18 cellular contexts compared by ENCODE assay signal in the genomic region with DNA sequence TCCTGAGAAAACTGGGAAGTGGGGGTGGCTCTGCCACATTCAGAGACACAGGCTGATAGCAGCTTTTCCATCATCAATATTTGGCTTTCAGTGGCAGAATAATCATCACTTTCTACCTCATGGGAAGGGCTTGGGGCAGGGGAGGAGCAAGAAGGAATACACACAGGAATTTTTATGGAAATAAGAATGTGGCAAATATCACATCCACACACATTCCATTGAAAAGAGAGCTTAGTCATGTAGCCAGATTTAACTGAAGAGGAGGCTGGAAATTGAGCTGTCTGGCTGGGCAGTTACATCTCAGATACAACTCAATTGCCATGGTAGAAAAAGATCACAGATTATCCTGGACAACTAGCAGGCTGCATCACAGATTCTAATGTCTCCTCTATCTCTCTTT.
DNase-seq lines count a peak whose midpoint lies in the region; ATAC-seq and TF ChIP-seq lines count a peak whose summit lies in the region.
"Had no signal": no experiment of that assay in that cellular context is flagged by ENCODE, and none has a peak within 500 bp of the region (broad histone marks: within the 10 kb centered on the region; RNA-seq: fewer than 3 reads in every experiment).

No MANE protein-coding gene starts in this region.

- no peaks in the 10 kb centered on the region for H3K79me1 ChIP-seq in H9 (ENCODE audit: insufficient read depth, low read depth, low read length, poor library complexity, severe bottlenecking)

- no peak overlapping the region for H3K4me2 ChIP-seq in H9 (ENCODE audit: insufficient read depth, insufficient read length, low read length)

- H2AK5ac ChIP-seq in H9 (ENCODE audit: insufficient read length, low read length) = no peak overlapping the region

- no peaks in the 10 kb centered on the region for H3K79me2 ChIP-seq in H9 (ENCODE audit: insufficient read depth, low read length)
- H3K79me2 ChIP-seq: parathyroid adenoma had no signal

- TF ChIP-seq CTCF in H9 (conservative IDR thresholded peaks at IDR 0.05) (no peak), prostate gland (IDR thresholded peaks at IDR 0.05) (no peak), GM13976 (IDR thresholded peaks at IDR 0.05; ENCODE audit: borderline replicate concordance, control extremely low read depth, extremely low read depth, insufficient read depth, missing control alignments) (no peak)

- H3K23ac ChIP-seq in H9 (ENCODE audit: insufficient read length, low read depth, low read length) = no peak overlapping the region

- no peak overlapping the region for H3K27ac ChIP-seq in H9 (ENCODE audit: insufficient read length, low read depth, low read length)
- H3K27ac ChIP-seq in prostate gland = no peak overlapping the region
- H3K27ac ChIP-seq: parathyroid adenoma, SJSA1, spleen, testis had no signal

- no peak overlapping the region for H3K4ac ChIP-seq in H9 (ENCODE audit: low read depth, low read length)

- H3K36me3 ChIP-seq in prostate gland = no peaks in the 10 kb centered on the region
- H3K36me3 ChIP-seq: SJSA1, spleen had no signal

- H3K14ac ChIP-seq in H9 (ENCODE audit: insufficient read depth, low read length) = no peak overlapping the region

- H3K9ac ChIP-seq in H9 (ENCODE audit: extremely low read depth, insufficient read length, low read length) = no peak overlapping the region
- H3K9ac ChIP-seq: parathyroid adenoma had no signal

- no peak overlapping the region for H2BK120ac ChIP-seq in H9 (ENCODE audit: low read depth, low read length, poor library complexity, severe bottlenecking)

- H3K36me3 Mint-ChIP-seq in H9 (ENCODE audit: insufficient read depth in 1 of 3, low read depth in 3 of 3) = peaks cover 0 to 11% (median 0%) of the 10 kb centered on the region in 3 experiments; a peak in 4 of 7 replicates
- H3K36me3 Mint-ChIP-seq: activated naive CD8-positive, alpha-beta T cell treated with anti-CD3 and anti-CD28 coated beads for 36 hours had no signal

- H3K9me3 Mint-ChIP-seq in H9 = peaks cover 4 to 10% of the 10 kb centered on the region in 2 experiments; a peak in 3 of 5 replicates

- ATAC-seq in GM19351 (IDR thresholded peaks at IDR 0.05; ENCODE audit: unreplicated experiment) (no peak), GM18498 (IDR thresholded peaks at IDR 0.05; ENCODE audit: unreplicated experiment) (no peak)
- ATAC-seq: left ventricle myocardium superior had no signal

- H3K4me1 Mint-ChIP-seq in H9 = peaks cover 3 to 5% of the 10 kb centered on the region in 2 experiments; a peak in 3 of 4 replicates
- H3K4me1 Mint-ChIP-seq: activated B cell treated with CpG ODN at 0.5 μM for 24 hours; activated naive CD8-positive, alpha-beta T cell treated with anti-CD3 and anti-CD28 coated beads for 36 hours had no signal

- no peaks in the 10 kb centered on the region for H4K20me1 ChIP-seq in H9 (ENCODE audit: control insufficient read depth, insufficient read depth, insufficient read length)

- H3K56ac ChIP-seq in H9 (ENCODE audit: insufficient read length, low read depth, low read length) = no peak overlapping the region

- H3K27me3 ChIP-seq in H9 (ENCODE audit: insufficient read depth, low read length) = no peaks in the 10 kb centered on the region
- H3K27me3 ChIP-seq in prostate gland (replicated peaks; ENCODE audit: insufficient read depth) = no peaks in the 10 kb centered on the region
- H3K27me3 ChIP-seq: SJSA1, spleen, testis had no signal

- H2BK5ac ChIP-seq in H9 (ENCODE audit: insufficient read length, low read length) = no peak overlapping the region

- no peaks in the 10 kb centered on the region for H3K23me2 ChIP-seq in H9 (ENCODE audit: insufficient read length, low read depth, low read length, poor library complexity, severe bottlenecking)

- peak overlapping the region in 2 of 3 experiments; percentile 7 to 40; a peak in 1 of 7 replicates for H3K27ac Mint-ChIP-seq in H9
- H3K27ac Mint-ChIP-seq: activated B cell treated with CpG ODN at 0.5 μM for 24 hours; activated naive CD8-positive, alpha-beta T cell treated with anti-CD3 and anti-CD28 coated beads for 36 hours had no signal

- no peak overlapping the region for H3K4me3 Mint-ChIP-seq in H9
- H3K4me3 Mint-ChIP-seq: activated B cell treated with CpG ODN at 0.5 μM for 24 hours; activated naive CD8-positive, alpha-beta T cell treated with anti-CD3 and anti-CD28 coated beads for 36 hours had no signal

- no peak overlapping the region for H2BK20ac ChIP-seq in H9 (ENCODE audit: low read depth, low read length, poor library complexity, severe bottlenecking)

- H2BK12ac ChIP-seq in H9 (ENCODE audit: insufficient read length, low read depth, low read length) = no peak overlapping the region

- H3K9me3 ChIP-seq in H9 (ENCODE audit: control insufficient read depth, low read depth, low read length) (no peaks in the 10 kb centered on the region), prostate gland (no peaks in the 10 kb centered on the region)
- H3K9me3 ChIP-seq: SJSA1, testis had no signal

- in situ Hi-C loops in GM13976 (cut with MboI; ENCODE audit: low sequenced_read_pairs, unreplicated experiment) = no loop called here

- H3T11ph ChIP-seq in H9 (ENCODE audit: low read length) = no peak overlapping the region

- TF ChIP-seq POLR2A in prostate gland (IDR thresholded peaks at IDR 0.05) = no peak

- H3K27me3 Mint-ChIP-seq in H9 (ENCODE audit: low read depth) = no peaks in the 10 kb centered on the region
- H3K27me3 Mint-ChIP-seq: activated naive CD8-positive, alpha-beta T cell treated with anti-CD3 and anti-CD28 coated beads for 36 hours had no signal

- H3K4me1 ChIP-seq in H9 (ENCODE audit: insufficient read depth, low read length) = no peaks in the 10 kb centered on the region; the same call in 1 of the 2 replicates
- no peaks in the 10 kb centered on the region for H3K4me1 ChIP-seq in prostate gland (replicated peaks)
- H3K4me1 ChIP-seq: parathyroid adenoma, SJSA1, spleen, testis had no signal

- H4K8ac ChIP-seq in H9 (replicated peaks; ENCODE audit: insufficient read length, low read depth, low read length) = no peak overlapping the region

- intact Hi-C loops in prostate gland (cut with DNase I) = no loop called here

- H2AFZ ChIP-seq in H9 (ENCODE audit: low read length) = no peak overlapping the region
- H2AFZ ChIP-seq: parathyroid adenoma had no signal

- DNase-seq in H9 (no peak), amniotic epithelial cell (ENCODE audit: low read depth) (peak; percentile 34), iris pigment epithelial cell (ENCODE audit: low read depth) (peak; percentile 26), prostate gland (ENCODE audit: low spot score) (no peak), GM13976 (ENCODE audit: low spot score) (no peak)
- DNase-seq: activated B cell treated with CpG ODN at 0.5 μM for 24 hours; activated naive CD8-positive, alpha-beta T cell treated with anti-CD3 and anti-CD28 coated beads for 36 hours; C1 segment of cervical spinal cord; left ventricle myocardium superior; NCI-H1105; NCI-H69; OCI-M1; spleen; testis had no signal

- no peak overlapping the region for H3K4me3 ChIP-seq in prostate gland
- H3K4me3 ChIP-seq: SJSA1, spleen, testis had no signal

- H2BK15ac ChIP-seq in H9 (ENCODE audit: low read depth, low read length) = no peak overlapping the region

- no peak overlapping the region for H3K18ac ChIP-seq in H9 (ENCODE audit: insufficient read length, low read depth, low read length)

- no peak overlapping the region for H4K91ac ChIP-seq in H9 (ENCODE audit: insufficient read length, low read depth, low read length)

- H4K5ac ChIP-seq in H9 (ENCODE audit: insufficient read length, low read depth, low read length) = no peak overlapping the region

Comparison
In these comparisons a context has a peak if more than half of its experiments do, and no peak if none do; other contexts are left out.
1. DNase-seq: peak in amniotic epithelial cell (single experiment) and iris pigment epithelial cell (single experiment); none in H9 (single experiment), prostate gland (single experiment) and GM13976 (single experiment).